19 cellular contexts compared by ENCODE assay signal in genomic region chr11:61690706-61691377, GRCh38. TPM values are rescaled to one million over a fixed set of nuclear protein-coding genes. Genes with fewer than 3 reads are reported as not detected.
A peak's percentile ranks its signal among the peaks of the same experiment; 100 is the strongest.
DNase-seq lines count a peak whose midpoint lies in the region; ATAC-seq and TF ChIP-seq lines count a peak whose summit lies in the region.
"Had no signal": no experiment of that assay in that cellular context is flagged by ENCODE, and none has a peak within 500 bp of the region (broad histone marks: within the 10 kb centered on the region; RNA-seq: fewer than 3 reads in every experiment).

No MANE protein-coding gene starts in this region.

- no peak overlapping the region for H3K4me3 ChIP-seq in mucosa of descending colon
- H3K4me3 ChIP-seq: adrenal gland, right lobe of liver had no signal

- H3K9me3 ChIP-seq in mucosa of descending colon = no peaks in the 10 kb centered on the region
- H3K9me3 ChIP-seq: adrenal gland, right lobe of liver had no signal

- no peaks in the 10 kb centered on the region for H3K36me3 ChIP-seq in mucosa of descending colon (ENCODE audit: low read depth)
- H3K36me3 ChIP-seq: adrenal gland, right lobe of liver had no signal

- peak; percentile 91 for DNase-seq in NCI-H1105 treated with DMSO at 0.1 percent for 48 hours (lab: John Stamatoyannopoulos, UW)
- peak; percentile 88 for DNase-seq in NCI-H345 (lab: John Stamatoyannopoulos, UW)
- DNase-seq in mucosa of descending colon = peak; percentile 82 to 90 (median 86)
- DNase-seq in NCI-H524 treated with DMSO at 0.1 percent for 48 hours (lab: John Stamatoyannopoulos, UW) = no peak
- DNase-seq in HEK293T (ENCODE audit: extremely low spot score) = no peak
- no peak for DNase-seq in NCI-H2029 (lab: John Stamatoyannopoulos, UW)
- no peak for DNase-seq in OCI-M1 (lab: John Stamatoyannopoulos, UW)
- DNase-seq: activated CD4-positive, alpha-beta T cell treated with anti-CD3 and anti-CD28 coated beads, Interleukin-2, amount 10 ng/mL, durations not matched to agents 24 days and 14 days; activated effector memory CD4-positive, alpha-beta T cell treated with anti-CD3 and anti-CD28 coated beads, Interleukin-2, amount 50 U/mL, for 16 hours; adrenal gland; caudate nucleus; erythroblast; left cardiac atrium; midbrain; NCI-H187 treated with DMSO at 0.1 percent for 48 hours; NK-92 treated with Interleukin-12 subunit alpha and Interleukin-12 subunit beta, amount 100 ng/mL, for 24 hours; right lobe of liver; stimulated activated naive CD4-positive, alpha-beta T cell had no signal

- CTCF ChIA-PET in HEK293T (lab: Yijun Ruan, JAX) = interaction anchor here (1.0 to 1.2 kb wide), 2 partner anchors 16 to 19 kb away, joined by 3 read pairs; no protein-coding TSS in a partner anchor

- peak overlapping the region; percentile 82 for H3K27ac ChIP-seq in C4-2B
- H3K27ac ChIP-seq: adrenal gland, right lobe of liver had no signal

- peak; percentile 52 for ATAC-seq in mucosa of descending colon
- ATAC-seq: left cardiac atrium, right lobe of liver had no signal

- POLR2A ChIA-PET in HEK293T (lab: Yijun Ruan, JAX) = interaction anchor here (1.6 kb wide), 1 partner anchor 28 kb away, joined by 6 read pairs; no protein-coding TSS in a partner anchor

- TF ChIP-seq CTCF in C4-2B (conservative IDR thresholded peaks at IDR 0.05) (no peak), mucosa of descending colon (IDR thresholded peaks at IDR 0.05) (no peak)

- intact Hi-C loops in mucosa of descending colon (cut with DNase I, micrococcal nuclease) = no loop called here

- H3K4me1 ChIP-seq in mucosa of descending colon (ENCODE audit: low read depth) = peaks cover 45% of the 10 kb centered on the region
- H3K4me1 ChIP-seq: right lobe of liver had no signal

TF ChIP-seq in HEK293T, 16 proteins besides CTCF, POLR2A, EP300 and RAD21:
- TF ChIP-seq SP1 (IDR thresholded peaks at IDR 0.05) = no peak
- no peak for TF ChIP-seq NFRKB (IDR thresholded peaks at IDR 0.05)
- no peak for TF ChIP-seq SUZ12 (IDR thresholded peaks at IDR 0.05)
- TF ChIP-seq TARDBP (IDR thresholded peaks at IDR 0.05) = no peak
- no peak for TF ChIP-seq ARNT (IDR thresholded peaks at IDR 0.05)
- TF ChIP-seq ZNF384 (IDR thresholded peaks at IDR 0.05) = no peak
- no peak for TF ChIP-seq BHLHE40 (IDR thresholded peaks at IDR 0.05; ENCODE audit: borderline replicate concordance)
- TF ChIP-seq LEF1 (IDR thresholded peaks at IDR 0.05; ENCODE audit: borderline replicate concordance) = no peak
- no peak for TF ChIP-seq CTBP1 (IDR thresholded peaks at IDR 0.05; ENCODE audit: borderline replicate concordance)
- TF ChIP-seq HDGF (IDR thresholded peaks at IDR 0.05; ENCODE audit: borderline replicate concordance) = no peak
- no peak for TF ChIP-seq PKNOX1 (IDR thresholded peaks at IDR 0.05)
- TF ChIP-seq FOXA1 (IDR thresholded peaks at IDR 0.05) = no peak
- TF ChIP-seq FOXM1 (IDR thresholded peaks at IDR 0.05; ENCODE audit: borderline replicate concordance) = no peak

RNA-seq across cellular contexts. Expression of gene DAGLA, which starts 10.7 kb away (rescaled TPM):
- total RNA-seq in mucosa of descending colon = 10 to 100 TPM in 2 of 3 donors, 1 to 10 TPM in 1; 7.2 to 12.0 (median 11.9) TPM

Comparison
In these comparisons a context has a peak if more than half of its experiments do, and no peak if none do; other contexts are left out.
1. DNase-seq: peak in NCI-H1105 treated with DMSO at 0.1 percent for 48 hours (single experiment), NCI-H345 (single experiment) and mucosa of descending colon (3 of 3); none in NCI-H524 treated with DMSO at 0.1 percent for 48 hours (single experiment), HEK293T (single experiment), NCI-H2029 (single experiment) and OCI-M1 (single experiment).